1 cellular context compared by ENCODE assay signal in genomic region chr14:49970474-49971147, GRCh38.
TF ChIP-seq lines count a peak whose summit lies in the region.

No MANE protein-coding gene starts in this region.

TF ChIP-seq in K562, 482 proteins besides CTCF, POLR2A, EP300 and RAD21 (continued from another document and continues in another):
- TF ChIP-seq FOXP4 (CRISPR knock-in tag; IDR thresholded peaks at IDR 0.05; ENCODE audit: borderline replicate concordance) (0 out of 2 replicates have a peak, but pooled peaks have one; percentile 45), MECOM (CRISPR knock-in tag; IDR thresholded peaks at IDR 0.05) (no peak), TAF9B (IDR thresholded peaks at IDR 0.05; ENCODE audit: partially characterized antibody) (peak; percentile 55), MTA2 (IDR thresholded peaks at IDR 0.05; ENCODE audit: low read depth) (peak; percentile 71), ZBTB26 (CRISPR knock-in tag; IDR thresholded peaks at IDR 0.05) (no peak), SMARCA4 (IDR thresholded peaks at IDR 0.05) (peak; percentile 90), POLR2G (IDR thresholded peaks at IDR 0.05; ENCODE audit: low read depth, low read length) (0 out of 2 replicates have a peak, but pooled peaks have one; percentile 28), NFE2 (IDR thresholded peaks at IDR 0.05; ENCODE audit: low read depth) (peak; percentile 75), ARID1B (IDR thresholded peaks at IDR 0.05) (peak; percentile 94), HMBOX1 (IDR thresholded peaks at IDR 0.05) (peak; percentile 99), PTBP1 (IDR thresholded peaks at IDR 0.05; ENCODE audit: low read depth, low read length) (no peak), TRIM24 (IDR thresholded peaks at IDR 0.05) (peak; percentile 35 to 61; a peak in 2 of 4 replicates), MYC (IDR thresholded peaks at IDR 0.05; ENCODE audit: low read depth, low read length) (peak; percentile 9; the same call in 1 of the 2 replicates), MYC (CRISPR knock-in tag; IDR thresholded peaks at IDR 0.05; ENCODE audit: borderline replicate concordance, low read depth) (no peak), BRD9 (IDR thresholded peaks at IDR 0.05; ENCODE audit: low read depth, partially characterized antibody) (peak; percentile 78), TFAP4 (CRISPR knock-in tag; IDR thresholded peaks at IDR 0.05; ENCODE audit: borderline replicate concordance) (peak; percentile 68), KDM5B (IDR thresholded peaks at IDR 0.05; ENCODE audit: insufficient replicate concordance, low read depth, low read length) (peak; percentile 54), HMG20B (CRISPR knock-in tag; IDR thresholded peaks at IDR 0.05) (no peak), BACH1 (tag; IDR thresholded peaks at IDR 0.05) (peak; percentile 64; the same call in 1 of the 2 replicates), POLR2H (tag; IDR thresholded peaks at IDR 0.05; ENCODE audit: low read depth) (peak; percentile 70), PHB2 (IDR thresholded peaks at IDR 0.05; ENCODE audit: low read depth) (no peak), TAF1 (IDR thresholded peaks at IDR 0.05; ENCODE audit: control insufficient read depth, extremely low read depth, insufficient read depth, low read length, severe bottlenecking) (no peak), LEF1 (IDR thresholded peaks at IDR 0.05) (peak; percentile 82), FOXM1 (IDR thresholded peaks at IDR 0.05; ENCODE audit: low read depth) (peak; percentile 48; the same call in 1 of the 2 replicates), FOXM1 (CRISPR knock-in tag; IDR thresholded peaks at IDR 0.05; ENCODE audit: low read depth) (no peak), FOXK2 (conservative IDR thresholded peaks at IDR 0.05 in 1 of 2, IDR thresholded peaks at IDR 0.05 in 1 of 2; ENCODE audit: low read depth in 2 of 2) (peak; percentile 71 to 91; a peak in 3 of 4 replicates), DEAF1 (CRISPR knock-in tag; IDR thresholded peaks at IDR 0.05) (0 out of 2 replicates have a peak, but pooled peaks have one; percentile 8), TCF3 (CRISPR knock-in tag; IDR thresholded peaks at IDR 0.05) (peak; percentile 89), RNF219 (CRISPR knock-in tag; IDR thresholded peaks at IDR 0.05) (no peak), HDAC3 (IDR thresholded peaks at IDR 0.05; ENCODE audit: borderline replicate concordance, partially characterized antibody) (peak; percentile 61), TEAD4 (IDR thresholded peaks at IDR 0.05; ENCODE audit: low read length) (peak; percentile 81), TEAD4 (CRISPR knock-in tag; IDR thresholded peaks at IDR 0.05; ENCODE audit: borderline replicate concordance) (no peak), NFATC3 (IDR thresholded peaks at IDR 0.05) (no peak), HMGN3 (IDR thresholded peaks at IDR 0.05; ENCODE audit: borderline replicate concordance, extremely low read depth, insufficient read length, low read depth, low read length) (peak; percentile 51), CUX1 (CRISPR knock-in tag; IDR thresholded peaks at IDR 0.05) (no peak), ZNF197 (CRISPR knock-in tag; IDR thresholded peaks at IDR 0.05; ENCODE audit: low read depth) (peak; percentile 81), NFIC (IDR thresholded peaks at IDR 0.05) (peak; percentile 98), KDM1A (IDR thresholded peaks at IDR 0.05) (peak; percentile 98), CBFA2T3 (IDR thresholded peaks at IDR 0.05) (peak; percentile 93), SMARCE1 (IDR thresholded peaks at IDR 0.05) (peak; percentile 75), GATA2 (CRISPR knock-in tag; IDR thresholded peaks at IDR 0.05) (peak; percentile 71; the same call in 1 of the 2 replicates), CEBPG (CRISPR knock-in tag; IDR thresholded peaks at IDR 0.05) (no peak), CEBPG (tag; conservative IDR thresholded peaks at IDR 0.05 in 1 of 2, IDR thresholded peaks at IDR 0.05 in 1 of 2) (peak in 1 of 2 experiments; percentile 54; a peak in 2 of 4 replicates), TBP (optimal IDR thresholded peaks at IDR 0.05; ENCODE audit: low read depth, low read length) (peak; percentile 26), NEUROD1 (IDR thresholded peaks at IDR 0.05; ENCODE audit: borderline replicate concordance, low read depth, low read length, partially characterized antibody) (peak; percentile 44), JUND (IDR thresholded peaks at IDR 0.05; ENCODE audit: borderline replicate concordance, low read depth, low read length) (peak; percentile 54; the same call in 1 of the 2 replicates), JUND (tag; IDR thresholded peaks at IDR 0.05; ENCODE audit: borderline replicate concordance, low read depth, low read length) (peak; percentile 45; the same call in 1 of the 3 replicates), TEAD1 (CRISPR knock-in tag; IDR thresholded peaks at IDR 0.05) (0 out of 4 replicates have a peak, but pooled peaks have one; percentile 27 to 36), ZNF644 (tag; IDR thresholded peaks at IDR 0.05; ENCODE audit: low read depth) (0 out of 2 replicates have a peak, but pooled peaks have one; percentile 38), NR3C1 (CRISPR knock-in tag; IDR thresholded peaks at IDR 0.05) (no peak), SOX6 (IDR thresholded peaks at IDR 0.05) (peak; percentile 98), CC2D1A (IDR thresholded peaks at IDR 0.05) (peak; percentile 87; the same call in 1 of the 2 replicates), FOXA3 (CRISPR knock-in tag; conservative IDR thresholded peaks at IDR 0.05 in 1 of 2, IDR thresholded peaks at IDR 0.05 in 1 of 2) (peak in 1 of 2 experiments; percentile 30; a peak in 1 of 4 replicates), MEIS2 (IDR thresholded peaks at IDR 0.05; ENCODE audit: partially characterized antibody) (peak; percentile 82), ZBTB17 (CRISPR knock-in tag; IDR thresholded peaks at IDR 0.05) (0 out of 2 replicates have a peak, but pooled peaks have one; percentile 35), ZNF212 (CRISPR knock-in tag; IDR thresholded peaks at IDR 0.05) (no peak), ARNT (IDR thresholded peaks at IDR 0.05) (peak in 1 of 2 experiments; percentile 82; a peak in 2 of 4 replicates), BHLHE40 (IDR thresholded peaks at IDR 0.05; ENCODE audit: low read length) (peak; percentile 24; the same call in 1 of the 2 replicates), FOXJ3 (CRISPR knock-in tag; IDR thresholded peaks at IDR 0.05) (no peak), CTBP1 (IDR thresholded peaks at IDR 0.05; ENCODE audit: borderline replicate concordance) (peak; percentile 40; the same call in 1 of the 2 replicates)
